8 cellular contexts compared by ENCODE assay signal in the genomic region with DNA sequence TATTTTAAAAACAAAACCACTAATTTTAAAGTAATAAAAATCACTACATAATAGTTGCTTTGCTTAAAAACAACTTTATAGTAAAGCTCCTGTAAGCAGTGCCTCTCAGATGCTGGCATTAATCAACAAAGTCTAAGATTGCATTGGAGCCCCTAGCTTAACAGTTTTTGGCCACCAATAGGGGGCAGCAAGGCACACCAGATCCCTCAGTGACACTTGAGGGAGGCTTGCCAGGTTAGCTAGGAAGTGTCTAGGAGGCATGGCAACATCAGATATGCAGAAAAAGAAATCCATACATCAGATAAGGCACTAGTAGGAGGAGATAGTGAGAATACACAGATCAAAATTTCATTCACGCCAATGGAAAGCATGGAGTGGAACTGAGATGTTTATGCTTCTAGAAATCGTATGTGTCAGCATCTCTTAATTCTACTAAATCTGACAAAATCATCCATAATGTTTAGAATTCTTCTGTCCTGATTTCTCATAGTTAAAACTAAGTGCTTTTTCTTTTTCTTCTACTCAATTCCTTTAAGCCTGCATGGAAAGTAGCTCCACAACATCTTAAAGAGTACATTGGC.
A peak's percentile ranks its signal among the peaks of the same experiment; 100 is the strongest.
DNase-seq lines count a peak whose midpoint lies in the region; ATAC-seq and TF ChIP-seq lines count a peak whose summit lies in the region.

No MANE protein-coding gene starts in this region.

- peaks cover 9% of the 10 kb centered on the region for H3K27me3 Mint-ChIP-seq in activated CD8-positive, alpha-beta memory T cell treated with anti-CD3 and anti-CD28 coated beads, Interleukin-2, amount 10 ng/mL, durations not matched to agents 7 days and 5 days
- peaks cover 0 to 2% of the 10 kb centered on the region in 2 donors for H3K27me3 Mint-ChIP-seq in natural killer cell treated with Interleukin-12 subunit alpha and Interleukin-12 subunit beta and Interleukin-15 and Interleukin-18, amount 100 ng/mL, for 72 hours

- no peak overlapping the region for H3K4me3 Mint-ChIP-seq in activated CD8-positive, alpha-beta memory T cell treated with anti-CD3 and anti-CD28 coated beads, Interleukin-2, amount 10 ng/mL, durations not matched to agents 7 days and 5 days
- no peak overlapping the region for H3K4me3 Mint-ChIP-seq in natural killer cell treated with Interleukin-12 subunit alpha and Interleukin-12 subunit beta and Interleukin-15 and Interleukin-18, amount 100 ng/mL, for 72 hours

- peak; percentile 45 for DNase-seq in DMS 273 treated with DMSO at 0.1 percent for 48 hours (lab: John Stamatoyannopoulos, UW)
- peak; percentile 53 for DNase-seq in HS-5 (ENCODE audit: low read depth)
- peak; percentile 37 to 67 for DNase-seq in NOMO-1 (lab: John Stamatoyannopoulos, UW; ENCODE audit: unreplicated experiment in 2 of 2)
- peak; percentile 65 for DNase-seq in activated CD8-positive, alpha-beta memory T cell treated with anti-CD3 and anti-CD28 coated beads, Interleukin-2, amount 10 ng/mL, durations not matched to agents 7 days and 5 days
- DNase-seq in erythroblast (lab: John Stamatoyannopoulos, UW), result peak; percentile 50 to 68
- peak; percentile 66 for DNase-seq in natural killer cell treated with Interleukin-12 subunit alpha and Interleukin-12 subunit beta and Interleukin-15 and Interleukin-18, amount 100 ng/mL, for 72 hours (ENCODE audit: low spot score)
- DNase-seq in superior temporal gyrus (ENCODE audit: extremely low spot score), result peak; percentile 89

- no peaks in the 10 kb centered on the region for H3K36me3 Mint-ChIP-seq in activated CD8-positive, alpha-beta memory T cell treated with anti-CD3 and anti-CD28 coated beads, Interleukin-2, amount 10 ng/mL, durations not matched to agents 7 days and 5 days
- no peaks in the 10 kb centered on the region for H3K36me3 Mint-ChIP-seq in natural killer cell treated with Interleukin-12 subunit alpha and Interleukin-12 subunit beta and Interleukin-15 and Interleukin-18, amount 100 ng/mL, for 72 hours

- peak; percentile 94 for ATAC-seq in GM21390 (IDR thresholded peaks at IDR 0.05; ENCODE audit: unreplicated experiment)
- peak; percentile 79 for ATAC-seq in activated CD8-positive, alpha-beta memory T cell treated with anti-CD3 and anti-CD28 coated beads, Interleukin-2, amount 10 ng/mL, durations not matched to agents 7 days and 5 days
- ATAC-seq in natural killer cell treated with Interleukin-12 subunit alpha and Interleukin-12 subunit beta and Interleukin-15 and Interleukin-18, amount 100 ng/mL, for 72 hours, result peak; percentile 65 to 72

- CTCF ChIA-PET in activated CD8-positive, alpha-beta memory T cell treated with anti-CD3 and anti-CD28 coated beads, Interleukin-2, amount 10 ng/mL, durations not matched to agents 7 days and 5 days (lab: Charles Lee), result interaction anchor here (0.6 to 2.7 kb wide), 31 partner anchors 8 to 543 kb away, joined by 3 to 17 read pairs (median 3); no protein-coding TSS in a partner anchor

- H3K9me3 Mint-ChIP-seq in activated CD8-positive, alpha-beta memory T cell treated with anti-CD3 and anti-CD28 coated beads, Interleukin-2, amount 10 ng/mL, durations not matched to agents 7 days and 5 days (ENCODE audit: low read depth), result no peaks in the 10 kb centered on the region
- no peaks in the 10 kb centered on the region for H3K9me3 Mint-ChIP-seq in natural killer cell treated with Interleukin-12 subunit alpha and Interleukin-12 subunit beta and Interleukin-15 and Interleukin-18, amount 100 ng/mL, for 72 hours

- no peak for TF ChIP-seq POLR2A in erythroblast (IDR thresholded peaks at IDR 0.05; ENCODE audit: low read length)

- H3K27ac Mint-ChIP-seq in activated CD8-positive, alpha-beta memory T cell treated with anti-CD3 and anti-CD28 coated beads, Interleukin-2, amount 10 ng/mL, durations not matched to agents 7 days and 5 days, result no peak overlapping the region
- H3K27ac Mint-ChIP-seq in natural killer cell treated with Interleukin-12 subunit alpha and Interleukin-12 subunit beta and Interleukin-15 and Interleukin-18, amount 100 ng/mL, for 72 hours, result no peak overlapping the region

- H3K4me1 Mint-ChIP-seq in activated CD8-positive, alpha-beta memory T cell treated with anti-CD3 and anti-CD28 coated beads, Interleukin-2, amount 10 ng/mL, durations not matched to agents 7 days and 5 days, result no peaks in the 10 kb centered on the region
- H3K4me1 Mint-ChIP-seq in natural killer cell treated with Interleukin-12 subunit alpha and Interleukin-12 subunit beta and Interleukin-15 and Interleukin-18, amount 100 ng/mL, for 72 hours (ENCODE audit: low read depth in 2 of 2), result no peaks in the 10 kb centered on the region

Comparison
In these comparisons a context has a peak if more than half of its experiments do, and no peak if none do; other contexts are left out.
1. Peak in every context shown above with its lines: DNase-seq and ATAC-seq.